Comparison of ENCODE assay signal across 24 cellular contexts in the genomic region with DNA sequence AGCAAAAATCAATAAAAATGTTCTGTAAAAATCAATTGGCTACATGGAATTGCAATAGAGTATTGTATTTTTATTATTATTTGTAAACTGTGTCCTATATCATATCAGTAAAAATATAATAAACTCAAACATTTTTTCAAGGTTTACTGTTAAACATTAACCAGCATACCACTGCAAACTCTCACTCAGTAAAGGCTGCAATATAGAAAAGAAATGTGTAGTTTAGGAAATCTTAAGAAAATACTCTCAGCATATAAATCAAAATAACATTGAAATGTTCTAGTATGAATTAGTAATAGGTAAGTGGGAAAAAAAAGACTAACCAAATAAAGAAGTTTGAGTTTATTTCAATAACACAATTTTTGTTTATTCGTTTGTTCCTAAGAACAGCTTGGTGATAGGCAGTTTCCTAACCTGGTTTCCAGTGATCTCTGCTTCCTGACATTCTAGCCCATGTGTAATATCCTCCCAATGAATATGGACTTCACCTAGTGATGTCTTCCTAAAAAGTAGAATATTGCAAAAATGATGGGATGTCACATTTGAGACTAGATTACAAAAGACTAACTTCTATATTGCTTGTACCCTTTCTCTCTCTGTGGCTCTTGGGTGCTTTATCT.
DNase-seq lines count a peak whose midpoint lies in the region; ATAC-seq and TF ChIP-seq lines count a peak whose summit lies in the region.
"Had no signal": no experiment of that assay in that cellular context is flagged by ENCODE, and none has a peak within 500 bp of the region (broad histone marks: within the 10 kb centered on the region; RNA-seq: fewer than 3 reads in every experiment).

No MANE protein-coding gene starts in this region.

- no peaks in the 10 kb centered on the region for H3F3A ChIP-seq in PC-3 (ENCODE audit: low read length, unreplicated experiment)

- H3K36me3 Mint-ChIP-seq in MCF 10A (ENCODE audit: insufficient read depth, unreplicated experiment) = no peaks in the 10 kb centered on the region
- H3K36me3 Mint-ChIP-seq in activated naive CD4-positive, alpha-beta T cell treated with anti-CD3 and anti-CD28 coated beads, Interleukin-2, amount 50 U/mL, for 72 hours = no peaks in the 10 kb centered on the region
- H3K36me3 Mint-ChIP-seq: CD8-positive, alpha-beta memory T cell; T-cell had no signal

- H3K4me3 Mint-ChIP-seq in MCF 10A (ENCODE audit: unreplicated experiment) = no peak overlapping the region
- H3K4me3 Mint-ChIP-seq: CD8-positive, alpha-beta memory T cell; H9; T-cell had no signal

- peak overlapping the region; percentile 53 for H3K4me2 ChIP-seq in PC-3 (ENCODE audit: low read length)

- no peaks in the 10 kb centered on the region for H3K9me2 ChIP-seq in PC-3 (replicated peaks; ENCODE audit: low read length)

- ATAC-seq in PC-3 = peak; percentile 47
- no peak for ATAC-seq in HG02885 (IDR thresholded peaks at IDR 0.05; ENCODE audit: poor library complexity, unreplicated experiment)
- no peak for ATAC-seq in activated naive CD4-positive, alpha-beta T cell treated with anti-CD3 and anti-CD28 coated beads, Interleukin-2, amount 50 U/mL, for 72 hours
- ATAC-seq: K562, T-cell had no signal

- no TSS peak for BruUV-seq in MCF 10A (replicated peaks; lab: Mats Ljungman, UMichigan)
- BruUV-seq in PC-3 (replicated peaks; lab: Mats Ljungman, UMichigan) = no TSS peak

- no peaks in the 10 kb centered on the region for H4K20me1 ChIP-seq in PC-3 (ENCODE audit: low read length)

- H3K27me3 ChIP-seq in breast epithelium (no peaks in the 10 kb centered on the region), PC-3 (ENCODE audit: low read length) (no peaks in the 10 kb centered on the region), adipocyte (replicated peaks; ENCODE audit: control insufficient read depth, insufficient read depth, low read length) (no peaks in the 10 kb centered on the region)

- H2AFZ ChIP-seq in PC-3 (ENCODE audit: low read length) = no peak overlapping the region

- TF ChIP-seq POLR2A in breast epithelium (IDR thresholded peaks at IDR 0.05) = no peak

- peak overlapping the region; percentile 52 for H3K27ac Mint-ChIP-seq in MCF 10A (ENCODE audit: low read depth, unreplicated experiment)
- H3K27ac Mint-ChIP-seq in activated naive CD4-positive, alpha-beta T cell treated with anti-CD3 and anti-CD28 coated beads, Interleukin-2, amount 50 U/mL, for 72 hours = no peak overlapping the region
- H3K27ac Mint-ChIP-seq: CD8-positive, alpha-beta memory T cell; H9; T-cell had no signal

- H3K4me1 ChIP-seq in breast epithelium = no peaks in the 10 kb centered on the region
- H3K4me1 ChIP-seq in PC-3 (ENCODE audit: insufficient read depth, low read length) = peaks cover 33% of the 10 kb centered on the region
- H3K4me1 ChIP-seq in adipocyte (ENCODE audit: control insufficient read depth, insufficient read depth, low read length) = no peaks in the 10 kb centered on the region

- no peaks in the 10 kb centered on the region for H3K79me2 ChIP-seq in PC-3 (ENCODE audit: low read length)

- H3K27ac ChIP-seq in breast epithelium (no peak overlapping the region), PC-3 (ENCODE audit: low read length) (peak overlapping the region; percentile 46)
- H3K27ac ChIP-seq: 22Rv1, C4-2B had no signal

- DNase-seq in MCF 10A (ENCODE audit: unreplicated experiment) (no peak), breast epithelium (ENCODE audit: low spot score in 2 of 2) (no peak), PC-3 (no peak), adipocyte (ENCODE audit: low read depth) (peak; percentile 6), cerebellar nuclear complex (lab: John Stamatoyannopoulos, UW) (no peak)
- no peak for DNase-seq in activated CD4-positive, alpha-beta T cell treated with anti-CD3 and anti-CD28 coated beads for 48 hours
- DNase-seq in activated naive CD4-positive, alpha-beta T cell treated with anti-CD3 and anti-CD28 coated beads, Interleukin-2, amount 50 U/mL, for 72 hours (ENCODE audit: low spot score in 2 of 2) = no peak
- DNase-seq: CD8-positive, alpha-beta memory T cell; DMS79 treated with DMSO at 0.1 percent for 48 hours; H9; MM.1S; NCI-H1048; NCI-H1417 treated with DMSO at 0.1 percent for 48 hours; NCI-H187; NCI-H446 treated with DMSO at 0.1 percent for 48 hours; NCI-H526 treated with DMSO at 0.1 percent for 48 hours; OCI-M1; RPMI8226; SIG-M5; T-cell had no signal

- POLR2A ChIA-PET in MCF 10A (lab: Yijun Ruan, JAX) (interaction anchor here (1.0 kb wide), 1 partner anchor 20 kb away, joined by 3 read pairs; no protein-coding TSS in a partner anchor), PC-3 (lab: Charles Lee; ENCODE audit: unreplicated experiment) (no interaction called here)

- H3K4me3 ChIP-seq in breast epithelium (no peak overlapping the region), PC-3 (ENCODE audit: low read length) (no peak overlapping the region), adipocyte (ENCODE audit: low read length) (no peak overlapping the region)
- H3K4me3 ChIP-seq: K562 had no signal

- intact Hi-C loops in MCF 10A (cut with micrococcal nuclease) (no loop called here), breast epithelium (cut with DNase I; ENCODE audit: low total_unique reads) (no loop called here), PC-3 (cut with micrococcal nuclease) (loop anchor here (5.0 kb wide), 1 partner anchor 175 kb away; no protein-coding TSS in a partner anchor)

- H3K9ac ChIP-seq in PC-3 (ENCODE audit: low read length) (no peak overlapping the region), adipocyte (ENCODE audit: low read length) (no peak overlapping the region)

- CTCF ChIA-PET in MCF 10A (lab: Yijun Ruan, JAX) = no interaction called here
- CTCF ChIA-PET in PC-3 (lab: Charles Lee) = no interaction called here

- no peaks in the 10 kb centered on the region for H3K9me3 Mint-ChIP-seq in MCF 10A (ENCODE audit: unreplicated experiment)
- peaks cover 3 to 16% of the 10 kb centered on the region in 2 donors for H3K9me3 Mint-ChIP-seq in activated naive CD4-positive, alpha-beta T cell treated with anti-CD3 and anti-CD28 coated beads, Interleukin-2, amount 50 U/mL, for 72 hours
- H3K9me3 Mint-ChIP-seq: H9 had no signal

- H3K36me3 ChIP-seq in breast epithelium (no peaks in the 10 kb centered on the region), PC-3 (ENCODE audit: low read depth, low read length) (no peaks in the 10 kb centered on the region), adipocyte (ENCODE audit: control insufficient read depth, insufficient read depth, low read length, severe bottlenecking) (no peaks in the 10 kb centered on the region)

- TF ChIP-seq CTCF in MCF 10A (IDR thresholded peaks at IDR 0.05; ENCODE audit: unreplicated experiment) = no peak
- no peak for TF ChIP-seq CTCF in breast epithelium (IDR thresholded peaks at IDR 0.05)
- no peak for TF ChIP-seq CTCF in PC-3 (conservative IDR thresholded peaks at IDR 0.05; ENCODE audit: low read depth, low read length)

- no peaks in the 10 kb centered on the region for H3K27me3 Mint-ChIP-seq in MCF 10A (ENCODE audit: insufficient read depth, unreplicated experiment)
- H3K27me3 Mint-ChIP-seq: CD8-positive, alpha-beta memory T cell; T-cell had no signal

- H3K4me1 Mint-ChIP-seq in MCF 10A (ENCODE audit: insufficient read depth, unreplicated experiment) = peaks cover 8% of the 10 kb centered on the region
- H3K4me1 Mint-ChIP-seq: CD8-positive, alpha-beta memory T cell; T-cell had no signal

- H3K9me3 ChIP-seq in breast epithelium (no peaks in the 10 kb centered on the region), PC-3 (ENCODE audit: low read length) (no peaks in the 10 kb centered on the region), adipocyte (ENCODE audit: control insufficient read depth, low read length) (no peaks in the 10 kb centered on the region)
